In genomic region chr5:132116909-132117621, GRCh38 we compare ENCODE assay signal across 15 cellular contexts. TPM values are rescaled to one million over a fixed set of nuclear protein-coding genes. Genes with fewer than 3 reads are reported as not detected.
"Had no signal": no experiment of that assay in that cellular context is flagged by ENCODE, and none has a peak within 500 bp of the region (broad histone marks: within the 10 kb centered on the region; RNA-seq: fewer than 3 reads in every experiment).

No MANE protein-coding gene starts in this region.

RNA-seq across cellular contexts. Expression of gene CSF2, which starts 43.5 kb away (rescaled TPM):
- total RNA-seq: activated B cell treated with CpG ODN at 0.5 μM for 24 hours; body of pancreas; cardiac septum; esophagus squamous epithelium; heart right ventricle; left cardiac atrium; lower leg skin; mesenteric fat pad; naive thymus-derived CD8-positive, alpha-beta T cell; osteocyte; prostate gland; right atrium auricular region; subcutaneous adipose tissue; urinary bladder had no signal
- polyA plus RNA-seq: heart right ventricle; naive thymus-derived CD8-positive, alpha-beta T cell; urinary bladder had no signal

RNA-seq across cellular contexts. Expression of gene IL3, which starts 56.6 kb away (rescaled TPM):
- total RNA-seq: activated B cell treated with CpG ODN at 0.5 μM for 24 hours; body of pancreas; cardiac septum; dermis blood vessel endothelial cell; esophagus squamous epithelium; heart right ventricle; left cardiac atrium; lower leg skin; mesenteric fat pad; naive thymus-derived CD8-positive, alpha-beta T cell; osteocyte; prostate gland; right atrium auricular region; subcutaneous adipose tissue; urinary bladder had no signal
- polyA plus RNA-seq: heart right ventricle; naive thymus-derived CD8-positive, alpha-beta T cell; urinary bladder had no signal
